ENCODE assay signal across 27 cellular contexts in genomic region chr15:50345298-50345697, GRCh38.
"Had no signal": no experiment of that assay in that cellular context is flagged by ENCODE, and none has a peak within 500 bp of the region (broad histone marks: within the 10 kb centered on the region; RNA-seq: fewer than 3 reads in every experiment).

No MANE protein-coding gene starts in this region.

- DNase-seq: activated CD4-positive, alpha-beta memory T cell treated with anti-CD3 and anti-CD28 coated beads, Interleukin-2, amount 10 ng/mL, durations not matched to agents 7 days and 5 days; activated CD4-positive, alpha-beta T cell treated with anti-CD3 and anti-CD28 coated beads for 1 hour; activated CD4-positive, alpha-beta T cell treated with anti-CD3 and anti-CD28 coated beads for 4 hours; activated CD4-positive, alpha-beta T cell treated with anti-CD3 and anti-CD28 coated beads, Interleukin-2, amount 10 ng/mL, durations not matched to agents 7 days and 5 days; activated CD4-positive, alpha-beta T cell treated with anti-CD3 and anti-CD28 coated beads, Interleukin-2, amount 50 U/mL, for 4 hours; activated CD8-positive, alpha-beta memory T cell treated with anti-CD3 and anti-CD28 coated beads, Interleukin-2, amount 50 U/mL, for 48 hours; activated effector memory CD4-positive, alpha-beta T cell treated with Interleukin-2 at 50 U/mL for 16 hours; activated gamma-delta T cell treated with Interleukin-2 at 50 U/mL for 16 hours; activated naive CD4-positive, alpha-beta T cell treated with anti-CD3 and anti-CD28 coated beads, Interleukin-2, amount 50 U/mL, for 16 hours; activated naive CD4-positive, alpha-beta T cell treated with Interleukin-2 at 50 U/mL for 16 hours; activated T-cell treated with anti-CD3 and anti-CD28 coated beads for 4 hours; activated T-cell treated with anti-CD3 and anti-CD28 coated beads, Interleukin-2, amount 50 U/mL, for 4 hours; amniotic stem cell; anterior cingulate cortex; brain microvascular endothelial cell; dorsolateral prefrontal cortex; effector memory CD4-positive, alpha-beta T cell; endodermal cell; foreskin fibroblast; head of caudate nucleus; T-helper 2 cell had no signal

- H3K4me3 ChIP-seq: coronary artery, dorsolateral prefrontal cortex had no signal

- H3K27me3 Mint-ChIP-seq: activated CD4-positive, alpha-beta memory T cell treated with anti-CD3 and anti-CD28 coated beads, Interleukin-2, amount 10 ng/mL, durations not matched to agents 7 days and 5 days; activated CD4-positive, alpha-beta T cell treated with anti-CD3 and anti-CD28 coated beads, Interleukin-2, amount 10 ng/mL, durations not matched to agents 7 days and 5 days; activated naive CD8-positive, alpha-beta T cell; activated T-helper 17 cell treated with anti-CD3 and anti-CD28 coated beads, Interleukin-2, amount 50 U/mL, for 72 hours; central memory CD8-positive, alpha-beta T cell; dendritic cell treated with granulocyte-macrophage colony-stimulating factor and Interleukin-4, amounts not matched to agents 40 ng/mL and 50 ng/mL, for 4 days had no signal

- H3K4me3 Mint-ChIP-seq: activated CD4-positive, alpha-beta memory T cell treated with anti-CD3 and anti-CD28 coated beads, Interleukin-2, amount 10 ng/mL, durations not matched to agents 7 days and 5 days; activated CD4-positive, alpha-beta T cell treated with anti-CD3 and anti-CD28 coated beads, Interleukin-2, amount 10 ng/mL, durations not matched to agents 7 days and 5 days; activated naive CD8-positive, alpha-beta T cell; activated T-cell treated with anti-CD3 and anti-CD28 coated beads, Interleukin-2, amount 50 U/mL, for 4 hours; activated T-helper 17 cell treated with anti-CD3 and anti-CD28 coated beads, Interleukin-2, amount 50 U/mL, for 72 hours; central memory CD8-positive, alpha-beta T cell; dendritic cell treated with granulocyte-macrophage colony-stimulating factor and Interleukin-4, amounts not matched to agents 40 ng/mL and 50 ng/mL, for 4 days; endodermal cell had no signal

- H3K9me3 Mint-ChIP-seq: activated CD4-positive, alpha-beta memory T cell treated with anti-CD3 and anti-CD28 coated beads, Interleukin-2, amount 10 ng/mL, durations not matched to agents 7 days and 5 days; activated CD4-positive, alpha-beta T cell treated with anti-CD3 and anti-CD28 coated beads, Interleukin-2, amount 10 ng/mL, durations not matched to agents 7 days and 5 days; activated T-cell treated with anti-CD3 and anti-CD28 coated beads, Interleukin-2, amount 50 U/mL, for 4 hours; activated T-helper 17 cell treated with anti-CD3 and anti-CD28 coated beads, Interleukin-2, amount 50 U/mL, for 72 hours; central memory CD8-positive, alpha-beta T cell; dendritic cell treated with granulocyte-macrophage colony-stimulating factor and Interleukin-4, amounts not matched to agents 40 ng/mL and 50 ng/mL, for 4 days; endodermal cell had no signal

- H3K36me3 ChIP-seq: brain microvascular endothelial cell had no signal

- H3K27ac Mint-ChIP-seq: activated CD4-positive, alpha-beta memory T cell treated with anti-CD3 and anti-CD28 coated beads, Interleukin-2, amount 10 ng/mL, durations not matched to agents 7 days and 5 days; activated CD4-positive, alpha-beta T cell treated with anti-CD3 and anti-CD28 coated beads, Interleukin-2, amount 10 ng/mL, durations not matched to agents 7 days and 5 days; activated T-helper 17 cell treated with anti-CD3 and anti-CD28 coated beads, Interleukin-2, amount 50 U/mL, for 72 hours; dendritic cell treated with granulocyte-macrophage colony-stimulating factor and Interleukin-4, amounts not matched to agents 40 ng/mL and 50 ng/mL, for 4 days; endodermal cell had no signal

- H3K27me3 ChIP-seq: brain microvascular endothelial cell, dorsolateral prefrontal cortex had no signal

- H3K27ac ChIP-seq: brain microvascular endothelial cell, coronary artery, dorsolateral prefrontal cortex had no signal

- ATAC-seq: activated T-cell treated with anti-CD3 and anti-CD28 coated beads, Interleukin-2, amount 50 U/mL, for 4 hours; activated T-helper 17 cell treated with anti-CD3 and anti-CD28 coated beads, Interleukin-2, amount 50 U/mL, for 72 hours; esophagus mucosa had no signal
